15 cellular contexts compared by ENCODE assay signal in the genomic region with DNA sequence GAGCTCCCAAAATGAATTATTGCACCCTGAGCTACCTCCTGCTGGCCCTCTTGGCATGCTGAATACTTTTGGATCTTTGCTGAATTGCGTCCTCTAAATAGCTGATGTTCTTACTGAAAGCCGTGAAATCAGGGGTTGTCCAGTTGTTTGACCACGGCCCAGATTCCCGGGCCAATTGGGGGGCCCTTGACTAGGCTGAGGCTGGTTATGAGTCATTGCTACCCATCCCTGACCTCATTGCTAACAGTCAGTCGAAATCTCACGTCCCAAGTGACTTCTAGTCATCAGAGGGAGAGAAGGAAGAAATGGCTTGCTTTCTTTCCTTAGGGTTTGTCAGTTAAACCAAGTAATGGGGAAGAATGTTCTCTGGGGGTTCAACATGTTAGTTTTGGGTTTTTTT. TPM values are rescaled to one million over a fixed set of nuclear protein-coding genes. Genes with fewer than 3 reads are reported as not detected.
DNase-seq lines count a peak whose midpoint lies in the region; ATAC-seq, FAIRE-seq and TF ChIP-seq lines count a peak whose summit lies in the region.
"Had no signal": no experiment of that assay in that cellular context is flagged by ENCODE, and none has a peak within 500 bp of the region (broad histone marks: within the 10 kb centered on the region; RNA-seq: fewer than 3 reads in every experiment).

No MANE protein-coding gene starts in this region.

- no peak overlapping the region for H3K4me3 ChIP-seq in choroid plexus epithelial cell (ENCODE audit: low read depth, low read length)
- H3K4me3 ChIP-seq in osteoblast (ENCODE audit: insufficient read depth, low read length): peak overlapping the region; percentile 49

- DNase-seq in choroid plexus epithelial cell (ENCODE audit: low read depth): peak; percentile 54
- DNase-seq in osteoblast (ENCODE audit: insufficient read length, low spot score, missing footprints): peak; percentile 81
- no peak for DNase-seq in nucleus accumbens (lab: John Stamatoyannopoulos, UW)
- DNase-seq in KG1 (lab: John Stamatoyannopoulos, UW): no peak
- no peak for DNase-seq in H54 (ENCODE audit: insufficient read length, low spot score)
- DNase-seq in OCI-M2 (lab: John Stamatoyannopoulos, UW; ENCODE audit: unreplicated experiment): no peak
- DNase-seq: activated T-cell treated with anti-CD3 and anti-CD28 coated beads, Interleukin-2, amount 50 U/mL, for 1 hour; DND-41; immature natural killer cell; NCI-H1436 treated with DMSO at 0.1 percent for 48 hours; stimulated activated naive CD8-positive, alpha-beta T cell treated with anti-CD3 and anti-CD28 coated beads, Interleukin-15, Interleukin-2, amounts not matched to agents 100 U/mL and 50 U/mL, for 24 hours had no signal

- H3K79me2 ChIP-seq in osteoblast (ENCODE audit: insufficient read depth, low read length): no peaks in the 10 kb centered on the region

- no peak for FAIRE-seq in H54 (lab: Jason Lieb, UNC)
- FAIRE-seq: GM12892 had no signal

- no peak for TF ChIP-seq POLR2A in H54 (IDR thresholded peaks at IDR 0.05; ENCODE audit: low read depth, low read length)

- H3K9me3 ChIP-seq in osteoblast (ENCODE audit: low read depth, low read length): no peaks in the 10 kb centered on the region

- no peak for TF ChIP-seq CTCF in choroid plexus epithelial cell (conservative IDR thresholded peaks at IDR 0.05; ENCODE audit: low read depth, low read length)
- TF ChIP-seq CTCF in osteoblast (IDR thresholded peaks at IDR 0.05; ENCODE audit: extremely low read depth, low read depth, low read length): no peak

- peaks cover 10% of the 10 kb centered on the region for H3K36me3 ChIP-seq in osteoblast (ENCODE audit: insufficient read depth, low read length)

- peak overlapping the region; percentile 81 for H3K27ac ChIP-seq in osteoblast (ENCODE audit: low read depth, low read length)

- peak overlapping the region; percentile 73 for H3K4me2 ChIP-seq in osteoblast (ENCODE audit: insufficient read depth, low read length)

- H4K20me1 ChIP-seq in osteoblast (ENCODE audit: insufficient read depth, low read length): no peaks in the 10 kb centered on the region

- H2AFZ ChIP-seq in osteoblast (ENCODE audit: low read length): peak overlapping the region; percentile 24

- H3K4me1 ChIP-seq in osteoblast (ENCODE audit: insufficient read depth, low read length): peaks cover 28% of the 10 kb centered on the region

- H3K27me3 ChIP-seq in osteoblast (ENCODE audit: insufficient read depth, low read length): no peaks in the 10 kb centered on the region

- peak; percentile 48 for ATAC-seq in GM18867 (IDR thresholded peaks at IDR 0.05; ENCODE audit: unreplicated experiment)
- ATAC-seq in HG03175 (IDR thresholded peaks at IDR 0.05; ENCODE audit: unreplicated experiment): peak; percentile 40
- ATAC-seq: Panc1; stimulated activated naive CD8-positive, alpha-beta T cell treated with anti-CD3 and anti-CD28 coated beads, Interleukin-15, Interleukin-2, amounts not matched to agents 100 U/mL and 50 U/mL, for 24 hours had no signal

RNA-seq across cellular contexts. Expression of gene SMYD2, which starts 37.4 kb away (rescaled TPM):
- total RNA-seq in osteoblast: 39.4 and 39.8 TPM in 2 replicates

Comparison
In these comparisons a context has a peak if more than half of its experiments do, and no peak if none do; other contexts are left out.
1. DNase-seq: peak in choroid plexus epithelial cell (single experiment) and osteoblast (single experiment); none in nucleus accumbens (0 of 56), KG1 (single experiment), H54 (single experiment) and OCI-M2 (single experiment).